In genomic region chr1:109821221-109821669, GRCh38 we compare ENCODE assay signal across 8 cellular contexts. TPM values are rescaled to one million over a fixed set of nuclear protein-coding genes. Genes with fewer than 3 reads are reported as not detected.
DNase-seq lines count a peak whose midpoint lies in the region; ATAC-seq, FAIRE-seq and TF ChIP-seq lines count a peak whose summit lies in the region.

No MANE protein-coding gene starts in this region.

- H3K4me2 ChIP-seq in astrocyte (ENCODE audit: low read length) (peak overlapping the region; percentile 6), MM.1S (ENCODE audit: low read depth, low read length) (no peak overlapping the region)

- no peaks in the 10 kb centered on the region for H3K36me3 Mint-ChIP-seq in astrocyte (ENCODE audit: low read depth, unreplicated experiment)

- H3K9me3 ChIP-seq in astrocyte (ENCODE audit: insufficient read depth, low read depth, low read length) (peaks cover under 1% of the 10 kb centered on the region), MM.1S (replicated peaks; ENCODE audit: insufficient read depth, low read length) (no peaks in the 10 kb centered on the region)

- H3K36me3 ChIP-seq in astrocyte (ENCODE audit: insufficient read depth, low read length) = no peaks in the 10 kb centered on the region
- H3K36me3 ChIP-seq in MM.1S (replicated peaks; ENCODE audit: insufficient read depth, low read length) = no peaks in the 10 kb centered on the region

- no peaks in the 10 kb centered on the region for H3K9me2 ChIP-seq in MM.1S (replicated peaks; ENCODE audit: insufficient read depth, low read length)

- 0 out of 2 replicates have a peak, but pooled peaks cover 1% of the 10 kb centered on the region for H3F3A ChIP-seq in MM.1S (ENCODE audit: insufficient read depth, low read length)

- DNase-seq in AG08395 (ENCODE audit: low spot score) = peak; percentile 98
- peak in 70 of 76 experiments; percentile 17 to 83 (median 55) for DNase-seq in HUDEP-2 (lab: John Stamatoyannopoulos, UW; ENCODE audit: unreplicated experiment in 76 of 76)
- peak; percentile 95 for DNase-seq in astrocyte (ENCODE audit: low read depth)
- DNase-seq in left colon = peak in 1 of 2 donors; percentile 56
- no peak for DNase-seq in activated effector memory CD4-positive, alpha-beta T cell treated with anti-CD3 and anti-CD28 coated beads, Interleukin-2, amount 50 U/mL, for 16 hours
- DNase-seq in MM.1S = no peak
- DNase-seq in COR-L47 (lab: John Stamatoyannopoulos, UW) = no peak

- FAIRE-seq in astrocyte (lab: Jason Lieb, UNC) = no peak

- H3K4me3 ChIP-seq in astrocyte (ENCODE audit: insufficient read depth, low read depth, low read length) (no peak overlapping the region), MM.1S (ENCODE audit: low read length) (no peak overlapping the region)

- H2AFZ ChIP-seq in astrocyte (ENCODE audit: low read depth, low read length) = peak overlapping the region; percentile 37
- H2AFZ ChIP-seq in MM.1S (ENCODE audit: low read length) = no peak overlapping the region

- H3K79me2 ChIP-seq in astrocyte (ENCODE audit: insufficient read depth, low read length) = no peaks in the 10 kb centered on the region
- H3K79me2 ChIP-seq in MM.1S (ENCODE audit: low read length) = no peaks in the 10 kb centered on the region

- peaks cover 13% of the 10 kb centered on the region for H3K27me3 Mint-ChIP-seq in astrocyte (ENCODE audit: low read depth, unreplicated experiment)

- H3K4me3 Mint-ChIP-seq in astrocyte (ENCODE audit: unreplicated experiment) = no peak overlapping the region

- peak; percentile 26 for ATAC-seq in left colon
- ATAC-seq in HG03442 (IDR thresholded peaks at IDR 0.05; ENCODE audit: unreplicated experiment) = no peak

- H3K27ac ChIP-seq in astrocyte (ENCODE audit: low read depth, low read length) (no peak overlapping the region), MM.1S (ENCODE audit: low read length) (no peak overlapping the region)

- no peak overlapping the region for H3K27ac Mint-ChIP-seq in astrocyte (ENCODE audit: unreplicated experiment)

- peaks cover 6% of the 10 kb centered on the region for H3K9me3 Mint-ChIP-seq in astrocyte (ENCODE audit: unreplicated experiment)

- H4K20me1 ChIP-seq in astrocyte (ENCODE audit: insufficient read depth, low read length) (no peaks in the 10 kb centered on the region), MM.1S (ENCODE audit: insufficient read depth, low read length) (no peaks in the 10 kb centered on the region)

- intact Hi-C loops in left colon (cut with DNase I, micrococcal nuclease) = no loop called here

- H3K4me1 Mint-ChIP-seq in astrocyte (ENCODE audit: low read depth, unreplicated experiment) = peaks cover 29% of the 10 kb centered on the region

- H3K4me1 ChIP-seq in astrocyte (ENCODE audit: insufficient read depth, low read length) (peaks cover 28% of the 10 kb centered on the region), MM.1S (ENCODE audit: low read length) (peaks cover 21% of the 10 kb centered on the region)

- no peaks in the 10 kb centered on the region for H3K27me3 ChIP-seq in astrocyte (ENCODE audit: insufficient read depth, low read length)
- no peaks in the 10 kb centered on the region for H3K27me3 ChIP-seq in MM.1S (replicated peaks; ENCODE audit: insufficient read depth, low read length)

- TF ChIP-seq CTCF in astrocyte (IDR thresholded peaks at IDR 0.05; ENCODE audit: insufficient read depth, low read depth, low read length) (no peak), MM.1S (IDR thresholded peaks at IDR 0.05; ENCODE audit: low read length) (no peak)

- H3K9ac ChIP-seq in astrocyte (ENCODE audit: low read length) (no peak overlapping the region), MM.1S (ENCODE audit: low read length) (no peak overlapping the region)

RNA-seq across cellular contexts. Expression of gene EPS8L3, which starts 57.5 kb away (rescaled TPM):
- total RNA-seq in astrocyte = not detected in 2 replicates
- 100 to 1,000 TPM; 327 to 349 TPM for total RNA-seq in left colon

Comparison
In these comparisons a context has a peak if more than half of its experiments do, and no peak if none do; other contexts are left out.
1. DNase-seq: peak in AG08395 (single experiment), HUDEP-2 (70 of 76) and astrocyte (single experiment); none in activated effector memory CD4-positive, alpha-beta T cell treated with anti-CD3 and anti-CD28 coated beads, Interleukin-2, amount 50 U/mL, for 16 hours (single experiment), MM.1S (single experiment) and COR-L47 (single experiment).
2. RNA of gene EPS8L3, which starts 57.5 kb away (total RNA-seq): 327 to 349 TPM in left colon; not detected in astrocyte; every median in the first group is over 100 times any median in the second.